1 cellular context compared by ENCODE assay signal in genomic region chr16:22297114-22297870, GRCh38.
A peak's percentile ranks its signal among the peaks of the same experiment; 100 is the strongest.
TF ChIP-seq lines count a peak whose summit lies in the region.

Gene POLR3E (plus strand): TSS chr16:22297409. CDS start chr16:22302969, 5,560 bp downstream.

TF ChIP-seq in H1, 55 proteins besides CTCF, POLR2A, EP300 and RAD21:
- TF ChIP-seq TAF7 (optimal IDR thresholded peaks at IDR 0.05; ENCODE audit: borderline replicate concordance, low read depth, low read length): peak; percentile 30
- TF ChIP-seq RFX5 (IDR thresholded peaks at IDR 0.05; ENCODE audit: borderline replicate concordance, low read depth, low read length): no peak
- no peak; the same call in none of the 2 replicates for TF ChIP-seq SP4 (IDR thresholded peaks at IDR 0.05; ENCODE audit: low read length)
- TF ChIP-seq KDM4A (IDR thresholded peaks at IDR 0.05; ENCODE audit: low read depth, low read length, severe bottlenecking): peak; percentile 49
- no peak for TF ChIP-seq POU5F1 (IDR thresholded peaks at IDR 0.05; ENCODE audit: low read depth, low read length)
- peak; percentile 76 for TF ChIP-seq CEBPB (IDR thresholded peaks at IDR 0.05; ENCODE audit: low read depth, low read length)
- TF ChIP-seq ATF3 (IDR thresholded peaks at IDR 0.05; ENCODE audit: insufficient read depth, low read depth, low read length): 0 out of 2 replicates have a peak, but pooled peaks have one; percentile 41
- peak; percentile 99 for TF ChIP-seq TBP (IDR thresholded peaks at IDR 0.05; ENCODE audit: low read depth, low read length)
- peak; percentile 23 for TF ChIP-seq CTBP2 (IDR thresholded peaks at IDR 0.05; ENCODE audit: borderline replicate concordance, insufficient read depth, insufficient read length, low read length)
- TF ChIP-seq ASH2L (IDR thresholded peaks at IDR 0.05; ENCODE audit: low read length): peak; percentile 88
- TF ChIP-seq NRF1 (IDR thresholded peaks at IDR 0.05; ENCODE audit: low read depth, low read length): peak; percentile 33; the same call in 1 of the 2 replicates
- TF ChIP-seq TEAD4 (IDR thresholded peaks at IDR 0.05; ENCODE audit: low read depth, low read length): peak; percentile 89
- TF ChIP-seq HDAC2 (IDR thresholded peaks at IDR 0.05; ENCODE audit: borderline replicate concordance in 1 of 2, low read depth in 2 of 2, low read length in 2 of 2): no peak
- no peak for TF ChIP-seq FOSL1 (IDR thresholded peaks at IDR 0.05; ENCODE audit: insufficient read depth, low read depth, low read length)
- peak; percentile 97; the same call in 1 of the 2 replicates for TF ChIP-seq RBBP5 (IDR thresholded peaks at IDR 0.05; ENCODE audit: borderline replicate concordance, low read depth, low read length)
- TF ChIP-seq SIN3A (conservative IDR thresholded peaks at IDR 0.05 in 1 of 2, IDR thresholded peaks at IDR 0.05 in 1 of 2; ENCODE audit: low read depth in 1 of 2, low read length in 2 of 2): peak; percentile 17 to 59; a peak in 1 of 4 replicates
- peak; percentile 76 for TF ChIP-seq CREB1 (IDR thresholded peaks at IDR 0.05)
- peak; percentile 66; the same call in 1 of the 2 replicates for TF ChIP-seq USF2 (IDR thresholded peaks at IDR 0.05; ENCODE audit: low read length)
- peak; percentile 54; the same call in 1 of the 2 replicates for TF ChIP-seq EGR1 (IDR thresholded peaks at IDR 0.05; ENCODE audit: borderline replicate concordance, low read depth, low read length)
- TF ChIP-seq PHF8 (conservative IDR thresholded peaks at IDR 0.05; ENCODE audit: low read depth, low read length): peak; percentile 90
- no peak for TF ChIP-seq SIRT6 (IDR thresholded peaks at IDR 0.05; ENCODE audit: low read length)
- TF ChIP-seq MAFK (IDR thresholded peaks at IDR 0.05; ENCODE audit: low read depth, low read length): peak; percentile 89; the same call in 1 of the 2 replicates
- no peak for TF ChIP-seq CHD7 (IDR thresholded peaks at IDR 0.05; ENCODE audit: insufficient replicate concordance, low read length)
- peak; percentile 76 for TF ChIP-seq BACH1 (IDR thresholded peaks at IDR 0.05; ENCODE audit: low read length)
- 0 out of 2 replicates have a peak, but pooled peaks have one; percentile 15 for TF ChIP-seq KDM1A (IDR thresholded peaks at IDR 0.05; ENCODE audit: borderline replicate concordance, low read length)
- 0 out of 2 replicates have a peak, but pooled peaks have one; percentile 53 for TF ChIP-seq TCF12 (IDR thresholded peaks at IDR 0.05; ENCODE audit: low read depth, low read length)
- TF ChIP-seq E2F6 (IDR thresholded peaks at IDR 0.05): peak; percentile 44; the same call in 1 of the 2 replicates
- TF ChIP-seq SRF (IDR thresholded peaks at IDR 0.05; ENCODE audit: low read depth, low read length): 0 out of 2 replicates have a peak, but pooled peaks have one; percentile 13
- TF ChIP-seq SP1 (IDR thresholded peaks at IDR 0.05; ENCODE audit: low read depth, low read length): peak; percentile 60; the same call in 1 of the 2 replicates
- TF ChIP-seq YY1 (IDR thresholded peaks at IDR 0.05; ENCODE audit: low read depth, low read length): peak; percentile 94
- peak; percentile 88 for TF ChIP-seq TAF1 (IDR thresholded peaks at IDR 0.05; ENCODE audit: low read depth, low read length)
- peak; percentile 88 for TF ChIP-seq MAX (IDR thresholded peaks at IDR 0.05)
